Comparison of ENCODE assay signal across 4 cellular contexts in the genomic region with DNA sequence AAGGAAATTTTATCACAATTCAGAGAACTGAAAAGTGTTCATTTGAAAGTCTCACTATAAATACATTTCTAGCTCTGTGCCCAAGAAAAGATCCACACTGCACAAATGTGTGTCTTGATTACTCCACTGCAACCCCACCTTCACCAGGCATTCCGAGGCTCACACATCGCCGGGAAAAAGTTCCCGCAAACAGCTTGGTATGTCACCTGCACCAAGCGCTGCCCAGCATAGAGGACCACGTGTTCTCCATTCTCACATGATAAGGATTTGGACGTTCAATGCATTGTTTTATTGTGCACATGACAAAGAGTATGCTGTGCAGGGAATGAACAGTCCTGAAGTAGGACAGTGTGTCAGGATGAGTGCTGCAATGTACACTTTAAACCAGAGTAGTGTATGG.
"Had no signal": no experiment of that assay in that cellular context is flagged by ENCODE, and none has a peak within 500 bp of the region (broad histone marks: within the 10 kb centered on the region; RNA-seq: fewer than 3 reads in every experiment).

No MANE protein-coding gene starts in this region.

- ATAC-seq: GM23338, HepG2 had no signal

- H3K4me3 ChIP-seq: GM23338 had no signal

- DNase-seq: H9, HCEC 1CT had no signal
